ENCODE assay signal across 8 cellular contexts in genomic region chr13:81017525-81018152, GRCh38.
A peak's percentile ranks its signal among the peaks of the same experiment; 100 is the strongest.
DNase-seq lines count a peak whose midpoint lies in the region; ATAC-seq and TF ChIP-seq lines count a peak whose summit lies in the region.

No MANE protein-coding gene starts in this region.

- H3K9me3 Mint-ChIP-seq in chondrocyte (ENCODE audit: low read depth): peaks cover 22% of the 10 kb centered on the region

- no peak overlapping the region for H3K27ac Mint-ChIP-seq in chondrocyte (ENCODE audit: unreplicated experiment)

- peak; percentile 97 for TF ChIP-seq CTCF in chondrocyte (IDR thresholded peaks at IDR 0.05)
- TF ChIP-seq CTCF in lower lobe of right lung (IDR thresholded peaks at IDR 0.05): peak; percentile 50

- peak; percentile 72 for ATAC-seq in HG03378 (IDR thresholded peaks at IDR 0.05; ENCODE audit: unreplicated experiment)
- peak in 1 of 2 donors; percentile 67 for ATAC-seq in lower lobe of right lung
- no peak for ATAC-seq in GM18873 (IDR thresholded peaks at IDR 0.05; ENCODE audit: low FRiP score, unreplicated experiment)

- no peak overlapping the region for H3K4me3 ChIP-seq in lower lobe of right lung

- no peaks in the 10 kb centered on the region for H3K27me3 Mint-ChIP-seq in chondrocyte (ENCODE audit: low read depth)

- H3K27ac ChIP-seq in lower lobe of right lung: no peak overlapping the region

- peaks cover 4% of the 10 kb centered on the region for H3K4me1 Mint-ChIP-seq in chondrocyte (ENCODE audit: low read depth)

- intact Hi-C loops in lower lobe of right lung (cut with DNase I): no loop called here

- peak overlapping the region; percentile 22 for H3K4me3 Mint-ChIP-seq in chondrocyte (ENCODE audit: unreplicated experiment)

- H3K9me3 ChIP-seq in lower lobe of right lung: no peaks in the 10 kb centered on the region

- peaks cover 6% of the 10 kb centered on the region for H3K36me3 Mint-ChIP-seq in chondrocyte (ENCODE audit: low read depth)

- peak; percentile 47 for DNase-seq in NOMO-1 treated with DMSO at 0.1 percent for 48 hours (lab: John Stamatoyannopoulos, UW; ENCODE audit: unreplicated experiment)
- DNase-seq in NOMO-1 treated with dmso at 0.1 percent for 144 hours (lab: John Stamatoyannopoulos, UW; ENCODE audit: unreplicated experiment): no peak
- DNase-seq in NCI-H69 (lab: John Stamatoyannopoulos, UW): peak; percentile 60
- DNase-seq in chondrocyte (ENCODE audit: low spot score): no peak
- DNase-seq in lower lobe of right lung: no peak
- no peak for DNase-seq in activated CD4-positive, alpha-beta T cell treated with anti-CD3 and anti-CD28 coated beads, Interleukin-2, amount 50 U/mL, for 4 hours

- H3K4me1 ChIP-seq in lower lobe of right lung: no peaks in the 10 kb centered on the region

- H3K27me3 ChIP-seq in lower lobe of right lung (ENCODE audit: low read depth): no peaks in the 10 kb centered on the region

- no peaks in the 10 kb centered on the region for H3K36me3 ChIP-seq in lower lobe of right lung

Comparison
In these comparisons a context has a peak if more than half of its experiments do, and no peak if none do; other contexts are left out.
1. DNase-seq: peak in NOMO-1 treated with DMSO at 0.1 percent for 48 hours (single experiment) and NCI-H69 (single experiment); none in NOMO-1 treated with dmso at 0.1 percent for 144 hours (single experiment), chondrocyte (single experiment), lower lobe of right lung (single experiment) and activated CD4-positive, alpha-beta T cell treated with anti-CD3 and anti-CD28 coated beads, Interleukin-2, amount 50 U/mL, for 4 hours (0 of 2).